Comparison of ENCODE assay signal across 12 cellular contexts in genomic region chr12:121452356-121453021, GRCh38. TPM values are rescaled to one million over a fixed set of nuclear protein-coding genes. Genes with fewer than 3 reads are reported as not detected.
DNase-seq lines count a peak whose midpoint lies in the region; ATAC-seq and TF ChIP-seq lines count a peak whose summit lies in the region.
"Had no signal": no experiment of that assay in that cellular context is flagged by ENCODE, and none has a peak within 500 bp of the region (broad histone marks: within the 10 kb centered on the region; RNA-seq: fewer than 3 reads in every experiment).

No MANE protein-coding gene starts in this region.

- in situ Hi-C loops in gastrocnemius medialis (cut with MboI; ENCODE audit: low sequenced_read_pairs in 4 of 4), result no loop called here

- DNase-seq in ELF-1 (ENCODE audit: low read depth, low spot score) (peak; percentile 47), ascending aorta (ENCODE audit: low spot score in 2 of 2) (no peak), gastrocnemius medialis (no peak), superior temporal gyrus (ENCODE audit: extremely low spot score) (no peak), SJCRH30 (no peak), NCI-H146 treated with DMSO at 0.1 percent for 48 hours (lab: John Stamatoyannopoulos, UW; ENCODE audit: unreplicated experiment) (no peak)
- DNase-seq: DMS53; NCI-H187 treated with DMSO at 0.1 percent for 48 hours; stimulated activated CD4-positive, alpha-beta T cell treated with anti-CD3 and anti-CD28 coated beads, Interleukin-12 subunit alpha, Interleukin-12 subunit beta, amount 100 ng/mL, for 4 hours; thyroid gland had no signal

- H3K4me3 ChIP-seq in ascending aorta (peak overlapping the region in 1 of 2 donors; percentile 35), gastrocnemius medialis (peak overlapping the region in 3 of 4 donors; percentile 13 to 23 (median 17)), SJCRH30 (no peak overlapping the region)
- H3K4me3 ChIP-seq: thyroid gland had no signal

- no peak for TF ChIP-seq CTCF in ascending aorta (IDR thresholded peaks at IDR 0.05)
- no peak for TF ChIP-seq CTCF in gastrocnemius medialis (IDR thresholded peaks at IDR 0.05 in 4 of 5, conservative IDR thresholded peaks at IDR 0.05 in 1 of 5)

- no peaks in the 10 kb centered on the region for H3K36me3 ChIP-seq in ascending aorta
- no peaks in the 10 kb centered on the region for H3K36me3 ChIP-seq in gastrocnemius medialis
- no peaks in the 10 kb centered on the region for H3K36me3 ChIP-seq in SJCRH30
- H3K36me3 ChIP-seq: thyroid gland had no signal

- intact Hi-C loops in ascending aorta (cut with DNase I) (no loop called here), gastrocnemius medialis (cut with DNase I; ENCODE audit: low total_unique reads) (no loop called here)

- no peak for TF ChIP-seq POLR2A in gastrocnemius medialis (IDR thresholded peaks at IDR 0.05)

- ATAC-seq in gastrocnemius medialis (no peak), HG03354 (IDR thresholded peaks at IDR 0.05; ENCODE audit: poor library complexity, severe bottlenecking, unreplicated experiment) (no peak)

- H3K27ac ChIP-seq in ascending aorta, result peak overlapping the region; percentile 50 to 66
- H3K27ac ChIP-seq in layer of hippocampus (ENCODE audit: low read depth, low read length), result peak overlapping the region; percentile 18
- peak overlapping the region in 2 of 4 donors; percentile 9 to 14 for H3K27ac ChIP-seq in gastrocnemius medialis
- H3K27ac ChIP-seq in SJCRH30, result no peak overlapping the region
- H3K27ac ChIP-seq: thyroid gland had no signal

- H3K4me1 ChIP-seq in ascending aorta (peaks cover 0 to 5% of the 10 kb centered on the region in 2 donors), gastrocnemius medialis (peaks cover 4 to 17% of the 10 kb centered on the region in 2 donors), SJCRH30 (no peaks in the 10 kb centered on the region)

- H3K9me3 ChIP-seq in ascending aorta, result no peaks in the 10 kb centered on the region
- no peaks in the 10 kb centered on the region for H3K9me3 ChIP-seq in gastrocnemius medialis
- no peaks in the 10 kb centered on the region for H3K9me3 ChIP-seq in SJCRH30 (replicated peaks)
- H3K9me3 ChIP-seq: thyroid gland had no signal

- H3K27me3 ChIP-seq in ascending aorta (no peaks in the 10 kb centered on the region), layer of hippocampus (ENCODE audit: control insufficient read depth, insufficient read depth, low read length) (no peaks in the 10 kb centered on the region), gastrocnemius medialis (no peaks in the 10 kb centered on the region), SJCRH30 (no peaks in the 10 kb centered on the region)
- H3K27me3 ChIP-seq: thyroid gland had no signal

RNA-seq across cellular contexts. Expression of gene RNF34, which starts 52.6 kb away (rescaled TPM):
- total RNA-seq in ascending aorta, result 45.1 TPM
- total RNA-seq in gastrocnemius medialis, result 10 to 100 TPM; 32.3 to 57.1 (median 46.2) TPM
- 61.0 and 66.2 TPM in 2 replicates for total RNA-seq in SJCRH30 (2014; rRNA removed; shearing (Covaris generic))
